Comparison of ENCODE assay signal across 8 cellular contexts in the genomic region with DNA sequence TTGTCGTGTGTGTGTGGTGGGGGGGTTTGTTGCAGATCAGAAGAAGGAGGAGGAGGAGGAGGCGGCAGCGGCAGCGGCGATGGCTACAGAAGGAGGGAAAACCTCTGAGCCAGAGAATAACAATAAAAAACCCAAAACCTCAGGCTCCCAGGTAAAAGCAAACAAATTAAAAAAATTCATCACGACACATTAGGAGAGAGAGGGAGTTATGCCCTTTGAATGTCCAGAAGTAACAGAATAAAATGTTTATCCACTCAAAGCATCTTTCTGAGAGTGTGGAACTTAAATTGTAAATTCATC. TPM values are rescaled to one million over a fixed set of nuclear protein-coding genes. Genes with fewer than 3 reads are reported as not detected.
DNase-seq lines count a peak whose midpoint lies in the region; ATAC-seq and TF ChIP-seq lines count a peak whose summit lies in the region.

No MANE protein-coding gene starts in this region.

- CTCF ChIA-PET in OCI-LY7 (lab: Charles Lee; ENCODE audit: unreplicated experiment), result no interaction called here

- no peak for TF ChIP-seq CTCF in OCI-LY7 (conservative IDR thresholded peaks at IDR 0.05; ENCODE audit: low read length)
- TF ChIP-seq CTCF in endothelial cell (IDR thresholded peaks at IDR 0.05; ENCODE audit: unreplicated experiment), result no peak
- no peak for TF ChIP-seq CTCF in neutrophil (IDR thresholded peaks at IDR 0.05)

- peaks cover 28% of the 10 kb centered on the region for H3K36me3 Mint-ChIP-seq in CD4-positive, CD25-positive, alpha-beta regulatory T cell
- peaks cover 9% of the 10 kb centered on the region for H3K36me3 Mint-ChIP-seq in endothelial cell (ENCODE audit: low read depth, unreplicated experiment)

- H3K79me2 ChIP-seq in OCI-LY7 (ENCODE audit: insufficient read depth, low read depth, low read length), result peaks cover 33% of the 10 kb centered on the region

- POLR2A ChIA-PET in OCI-LY7 (lab: Charles Lee), result no interaction called here

- no peaks in the 10 kb centered on the region for H3K9me3 ChIP-seq in CD4-positive, CD25-positive, alpha-beta regulatory T cell (ENCODE audit: control insufficient read depth in 2 of 2, low read length in 2 of 2)
- H3K9me3 ChIP-seq in OCI-LY7 (ENCODE audit: low read length) (no peaks in the 10 kb centered on the region), neutrophil (no peaks in the 10 kb centered on the region)

- peak overlapping the region; percentile 89 for H3K4me2 ChIP-seq in OCI-LY7 (ENCODE audit: low read length)

- H3K27ac Mint-ChIP-seq in CD4-positive, CD25-positive, alpha-beta regulatory T cell, result peak overlapping the region; percentile 97 to 99 (median 98)
- H3K27ac Mint-ChIP-seq in endothelial cell (ENCODE audit: unreplicated experiment), result peak overlapping the region; percentile 95

- peak overlapping the region; percentile 80 for H3K4me3 ChIP-seq in CD4-positive, CD25-positive, alpha-beta regulatory T cell (ENCODE audit: low read depth, low read length)
- H3K4me3 ChIP-seq in OCI-LY7 (ENCODE audit: low read depth, low read length, poor library complexity, severe bottlenecking) (peak overlapping the region; percentile 88), neutrophil (ENCODE audit: low read depth in 1 of 2, low read length in 1 of 2) (peak overlapping the region; percentile 87 to 100)

- peak overlapping the region; percentile 98 to 100 (median 99) for H3K4me3 Mint-ChIP-seq in CD4-positive, CD25-positive, alpha-beta regulatory T cell
- peak overlapping the region; percentile 99 for H3K4me3 Mint-ChIP-seq in endothelial cell (ENCODE audit: unreplicated experiment)

- H3K4me1 ChIP-seq in CD4-positive, CD25-positive, alpha-beta regulatory T cell (ENCODE audit: control insufficient read depth, insufficient read depth, low read length, poor library complexity, severe bottlenecking), result peaks cover 56% of the 10 kb centered on the region
- H3K4me1 ChIP-seq in OCI-LY7 (ENCODE audit: insufficient read depth, low read length, poor library complexity, severe bottlenecking) (peaks cover 48% of the 10 kb centered on the region), neutrophil (ENCODE audit: control insufficient read depth in 1 of 2, insufficient read depth in 1 of 2, low read depth in 1 of 2, low read length in 1 of 2) (peaks cover 28 to 52% of the 10 kb centered on the region in 2 experiments)

- intact Hi-C loops in OCI-LY7 (cut with micrococcal nuclease; ENCODE audit: unreplicated experiment), result loop anchor here (5.0 to 10.0 kb wide), 2 partner anchors 1674 to 1756 kb away; partner anchors contain the start of gene NUP42

- peak overlapping the region; percentile 99 for H3K27ac ChIP-seq in CD4-positive, CD25-positive, alpha-beta regulatory T cell (ENCODE audit: insufficient read depth, low read length, poor library complexity, severe bottlenecking)
- peak overlapping the region; percentile 86 for H3K27ac ChIP-seq in OCI-LY7 (ENCODE audit: low read depth, low read length, poor library complexity, severe bottlenecking)
- peak overlapping the region; percentile 95 for H3K27ac ChIP-seq in neutrophil

- no peaks in the 10 kb centered on the region for H3K36me3 ChIP-seq in CD4-positive, CD25-positive, alpha-beta regulatory T cell (ENCODE audit: control insufficient read depth, insufficient read depth, low read length)
- H3K36me3 ChIP-seq in OCI-LY7 (ENCODE audit: insufficient read depth, low read length), result peaks cover 18% of the 10 kb centered on the region; the same call in 1 of the 2 replicates
- peaks cover 14% of the 10 kb centered on the region for H3K36me3 ChIP-seq in neutrophil

- peak overlapping the region; percentile 81 for H2AFZ ChIP-seq in OCI-LY7 (ENCODE audit: low read length)

- H4K20me1 ChIP-seq in OCI-LY7 (ENCODE audit: insufficient read depth, low read length), result peaks cover 14% of the 10 kb centered on the region; the same call in 1 of the 2 replicates

- no peaks in the 10 kb centered on the region for H3K27me3 ChIP-seq in CD4-positive, CD25-positive, alpha-beta regulatory T cell (ENCODE audit: control insufficient read depth, insufficient read depth, low read length)
- no peaks in the 10 kb centered on the region for H3K27me3 ChIP-seq in neutrophil

- no TSS peak for BruUV-seq in OCI-LY7 (replicated peaks; lab: Mats Ljungman, UMichigan)

- H3K27me3 Mint-ChIP-seq in CD4-positive, CD25-positive, alpha-beta regulatory T cell, result peaks cover 4% of the 10 kb centered on the region
- H3K27me3 Mint-ChIP-seq in endothelial cell (ENCODE audit: unreplicated experiment), result peaks cover 7% of the 10 kb centered on the region

- DNase-seq in CD4-positive, CD25-positive, alpha-beta regulatory T cell, result no peak
- DNase-seq in OCI-LY7 (ENCODE audit: low spot score), result no peak
- DNase-seq in endothelial cell (ENCODE audit: low spot score), result no peak
- no peak for DNase-seq in NCI-H1930 (lab: John Stamatoyannopoulos, UW)
- no peak for DNase-seq in NCI-H524 treated with DMSO at 0.1 percent for 48 hours (lab: John Stamatoyannopoulos, UW)

- no peak for ATAC-seq in CD4-positive, CD25-positive, alpha-beta regulatory T cell (ENCODE audit: low read depth in 2 of 2)
- ATAC-seq in HG03039 (IDR thresholded peaks at IDR 0.05; ENCODE audit: unreplicated experiment) (no peak), HG02938 (IDR thresholded peaks at IDR 0.05; ENCODE audit: unreplicated experiment) (no peak)

- H3K9me3 Mint-ChIP-seq in CD4-positive, CD25-positive, alpha-beta regulatory T cell, result no peaks in the 10 kb centered on the region
- no peaks in the 10 kb centered on the region for H3K9me3 Mint-ChIP-seq in endothelial cell (ENCODE audit: unreplicated experiment)

- no peaks in the 10 kb centered on the region for H3K9me2 ChIP-seq in OCI-LY7 (ENCODE audit: insufficient read depth, low read length)

- H3K4me1 Mint-ChIP-seq in CD4-positive, CD25-positive, alpha-beta regulatory T cell, result peaks cover 36 to 60% (median 50%) of the 10 kb centered on the region in 4 donors
- peaks cover 35% of the 10 kb centered on the region for H3K4me1 Mint-ChIP-seq in endothelial cell (ENCODE audit: unreplicated experiment)

RNA-seq across cellular contexts. Expression of gene SP4, which starts 0.7 kb away (rescaled TPM):
- total RNA-seq in CD4-positive, CD25-positive, alpha-beta regulatory T cell, result 43.5 TPM
- polyA plus RNA-seq in CD4-positive, CD25-positive, alpha-beta regulatory T cell, result 10 to 100 TPM; 14.9 to 17.4 (median 16.5) TPM
- total RNA-seq in OCI-LY7 (2014; rRNA removed; shearing (Covaris generic)), result 15.8 and 22.5 TPM in 2 replicates
- total RNA-seq in OCI-LY7 (2022) (17.0 and 18.9 TPM in 2 replicates), endothelial cell (ENCODE audit: unreplicated experiment) (9.3 TPM)
